Comparison of ENCODE assay signal across 9 cellular contexts in the genomic region with DNA sequence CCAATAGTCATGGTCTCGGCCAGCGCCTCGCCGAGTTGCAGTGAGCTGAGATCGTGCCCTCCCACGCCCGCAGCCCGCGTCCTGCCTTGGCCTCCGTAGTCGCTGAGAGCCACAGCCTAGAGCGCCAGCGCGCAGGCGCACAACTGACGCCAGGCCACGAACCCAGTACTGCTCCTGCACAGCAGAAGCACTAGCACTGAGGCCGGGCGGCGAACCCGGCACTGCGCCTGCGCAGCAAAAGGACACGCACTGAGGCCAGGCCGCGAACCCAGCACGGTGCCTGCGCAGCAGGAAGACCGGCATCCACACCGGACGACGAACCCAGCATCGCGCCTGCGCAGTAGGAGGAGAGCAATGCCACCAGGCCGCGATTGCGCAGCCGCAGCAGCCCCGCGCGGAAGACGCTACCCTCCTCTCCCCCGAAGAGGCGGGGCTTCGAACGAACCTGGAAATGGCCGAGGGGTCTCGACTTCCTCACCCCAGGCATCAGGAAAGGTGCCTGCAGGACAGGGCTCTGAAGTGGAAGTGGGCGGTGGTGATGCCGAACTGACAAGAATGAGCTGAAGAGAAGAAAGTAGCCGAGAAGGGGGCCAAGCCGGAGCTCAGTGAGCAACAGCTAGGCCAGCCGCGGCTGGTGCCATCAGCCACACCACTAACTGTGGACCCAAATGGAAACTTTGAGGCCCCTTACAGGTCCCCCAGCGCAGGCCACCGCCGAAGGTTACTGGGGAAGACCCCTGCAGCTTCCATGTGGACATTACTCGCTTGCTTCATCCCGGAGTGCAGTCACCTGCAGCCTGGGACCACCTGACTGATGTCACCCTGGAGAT. TPM values are rescaled to one million over a fixed set of nuclear protein-coding genes. Genes with fewer than 3 reads are reported as not detected.
A peak's percentile ranks its signal among the peaks of the same experiment; 100 is the strongest.
DNase-seq lines count a peak whose midpoint lies in the region; ATAC-seq and TF ChIP-seq lines count a peak whose summit lies in the region.
"Had no signal": no experiment of that assay in that cellular context is flagged by ENCODE, and none has a peak within 500 bp of the region (broad histone marks: within the 10 kb centered on the region; RNA-seq: fewer than 3 reads in every experiment).

No MANE protein-coding gene starts in this region.

- H2AFZ ChIP-seq in smooth muscle cell (ENCODE audit: low read depth) = no peak overlapping the region

- H3K79me2 ChIP-seq in smooth muscle cell (ENCODE audit: low read depth) = no peaks in the 10 kb centered on the region

- H3K36me3 ChIP-seq in mucosa of descending colon (ENCODE audit: low read depth) = no peaks in the 10 kb centered on the region
- H3K36me3 ChIP-seq in testis (ENCODE audit: low read depth, missing control alignments) = no peaks in the 10 kb centered on the region
- no peaks in the 10 kb centered on the region for H3K36me3 ChIP-seq in smooth muscle cell (ENCODE audit: low read depth)

- ATAC-seq in mucosa of descending colon = no peak
- no peak for ATAC-seq in GM21515 (IDR thresholded peaks at IDR 0.05; ENCODE audit: unreplicated experiment)

- H3K4me3 ChIP-seq in epithelial cell of esophagus (ENCODE audit: low read length) (peak overlapping the region; percentile 15), mucosa of descending colon (no peak overlapping the region), testis (peak overlapping the region; percentile 37 to 45), smooth muscle cell (no peak overlapping the region)

- H3K9ac ChIP-seq in smooth muscle cell (ENCODE audit: low read depth) = no peak overlapping the region

- intact Hi-C loops in mucosa of descending colon (cut with DNase I, micrococcal nuclease) = no loop called here
- intact Hi-C loops in testis (cut with DNase I; ENCODE audit: low total_unique reads) = no loop called here

- no peaks in the 10 kb centered on the region for H3F3A ChIP-seq in smooth muscle cell (ENCODE audit: low read depth)

- H3K4me2 ChIP-seq in smooth muscle cell = no peak overlapping the region

- peak; percentile 63 for DNase-seq in activated CD8-positive, alpha-beta memory T cell treated with anti-CD3 and anti-CD28 coated beads, Interleukin-2, amount 50 U/mL, for 48 hours
- DNase-seq in activated CD8-positive, alpha-beta memory T cell treated with anti-CD3 and anti-CD28 coated beads for 24 hours = no peak
- no peak for DNase-seq in epithelial cell of esophagus (ENCODE audit: low read depth)
- DNase-seq in mucosa of descending colon = peak in 2 of 3 donors; percentile 26 to 40
- DNase-seq in testis = peak; percentile 80
- DNase-seq in central memory CD4-positive, alpha-beta T cell = no peak
- no peak for DNase-seq in smooth muscle cell (lab: John Stamatoyannopoulos, UW; ENCODE audit: unreplicated experiment)
- DNase-seq: NCI-H446 had no signal

- TF ChIP-seq CTCF in epithelial cell of esophagus (IDR thresholded peaks at IDR 0.05; ENCODE audit: insufficient read depth, low read depth, low read length, missing control alignments) (no peak), mucosa of descending colon (IDR thresholded peaks at IDR 0.05) (no peak), testis (IDR thresholded peaks at IDR 0.05) (no peak), smooth muscle cell (IDR thresholded peaks at IDR 0.05; ENCODE audit: borderline replicate concordance, insufficient read depth, poor library complexity, severe bottlenecking) (no peak)

- no peak overlapping the region for H3K27ac ChIP-seq in testis
- H3K27ac ChIP-seq in smooth muscle cell (ENCODE audit: low read depth) = no peak overlapping the region

- no peaks in the 10 kb centered on the region for H3K27me3 ChIP-seq in testis
- H3K27me3 ChIP-seq in smooth muscle cell (ENCODE audit: low read depth) = no peaks in the 10 kb centered on the region

- H3K9me3 ChIP-seq in mucosa of descending colon (no peaks in the 10 kb centered on the region), testis (no peaks in the 10 kb centered on the region), smooth muscle cell (replicated peaks; ENCODE audit: low read depth) (no peaks in the 10 kb centered on the region)

- H3K4me1 ChIP-seq in mucosa of descending colon (ENCODE audit: low read depth) (no peaks in the 10 kb centered on the region), testis (no peaks in the 10 kb centered on the region), smooth muscle cell (ENCODE audit: low read depth) (no peaks in the 10 kb centered on the region)

- H4K20me1 ChIP-seq in smooth muscle cell (ENCODE audit: low read depth) = no peaks in the 10 kb centered on the region

- TF ChIP-seq POLR2A in testis (IDR thresholded peaks at IDR 0.05) = no peak

- 30 to 48% methylated on average over 35 to 45 of the region's 60 CpGs for WGBS in testis, 2 donors
- 96% methylated on average over 59 of the region's 60 CpGs for WGBS in smooth muscle cell (ENCODE audit: low lambda C conversion rate)

RNA-seq across cellular contexts. Expression of gene F10, which starts 7.5 kb away (rescaled TPM):
- total RNA-seq in mucosa of descending colon (1 to 10 TPM; 1.3 to 3.5 (median 2.0) TPM), testis (10 to 100 TPM; 19.9 to 33.7 TPM), smooth muscle cell (17.1 and 19.4 TPM in 2 replicates)
- polyA plus RNA-seq in testis (ENCODE audit: insufficient read depth, low read depth, low replicate concordance) (31.9 TPM), smooth muscle cell (28.2 and 43.7 TPM in 2 replicates)

RNA-seq across cellular contexts. Expression of gene F7, which starts 24.5 kb away (rescaled TPM):
- total RNA-seq in mucosa of descending colon = under 1 TPM in 1 of 3 donors, not detected in 2; 0.19 TPM
- 1 to 10 TPM; 2.4 to 4.9 TPM for total RNA-seq in testis
- 2.2 TPM for polyA plus RNA-seq in testis (ENCODE audit: insufficient read depth, low read depth, low replicate concordance)
- total RNA-seq in smooth muscle cell = 0.63 and 1.7 TPM in 2 replicates
- 1.7 TPM in 2 replicates for polyA plus RNA-seq in smooth muscle cell

RNA-seq across cellular contexts. Expression of gene PROZ, which starts 28.3 kb away (rescaled TPM):
- not detected for total RNA-seq in mucosa of descending colon
- total RNA-seq in testis = under 1 TPM; 0.63 to 0.81 TPM
- polyA plus RNA-seq in testis (ENCODE audit: insufficient read depth, low read depth, low replicate concordance) = 0.42 TPM
- total RNA-seq in smooth muscle cell = not detected in 2 replicates
- not detected in 2 replicates for polyA plus RNA-seq in smooth muscle cell

Comparison
In these comparisons a context has a peak if more than half of its experiments do, and no peak if none do; other contexts are left out.
1. DNase-seq: peak in activated CD8-positive, alpha-beta memory T cell treated with anti-CD3 and anti-CD28 coated beads, Interleukin-2, amount 50 U/mL, for 48 hours (single experiment), mucosa of descending colon (2 of 3) and testis (single experiment); none in activated CD8-positive, alpha-beta memory T cell treated with anti-CD3 and anti-CD28 coated beads for 24 hours (single experiment), epithelial cell of esophagus (single experiment), central memory CD4-positive, alpha-beta T cell (single experiment) and smooth muscle cell (single experiment).
2. H3K4me3 ChIP-seq: peak in epithelial cell of esophagus (single experiment) and testis (2 of 2); none in mucosa of descending colon (single experiment) and smooth muscle cell (single experiment).